ENCODE assay signal across 12 cellular contexts in the genomic region with DNA sequence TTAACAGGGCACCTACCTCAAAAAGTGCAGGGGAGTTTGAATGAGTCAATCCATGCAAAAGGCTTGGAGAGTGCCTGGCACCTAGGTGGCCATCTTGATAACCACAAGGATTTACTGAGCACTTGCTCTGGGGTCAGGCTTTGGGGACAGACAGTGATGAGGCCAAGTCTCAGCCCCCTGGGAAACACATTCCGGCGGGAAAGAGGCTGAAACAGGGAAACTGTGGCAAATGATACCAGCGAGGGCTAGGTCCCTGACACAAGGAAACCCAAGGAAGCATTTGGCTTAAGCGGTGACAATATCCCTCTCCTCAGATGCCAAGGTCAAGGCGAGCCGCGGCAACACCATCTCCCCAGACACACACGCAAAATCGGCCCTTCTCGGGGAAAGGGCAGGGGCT. TPM values are rescaled to one million over a fixed set of nuclear protein-coding genes. Genes with fewer than 3 reads are reported as not detected.
DNase-seq lines count a peak whose midpoint lies in the region; ATAC-seq, FAIRE-seq and TF ChIP-seq lines count a peak whose summit lies in the region.
"Had no signal": no experiment of that assay in that cellular context is flagged by ENCODE, and none has a peak within 500 bp of the region (broad histone marks: within the 10 kb centered on the region; RNA-seq: fewer than 3 reads in every experiment).

No MANE protein-coding gene starts in this region.

- H3K27ac ChIP-seq in A549 (no peak overlapping the region), heart right ventricle (peak overlapping the region in 7 of 10 donors; percentile 35 to 82 (median 67))

- H3K36me3 ChIP-seq in heart right ventricle = no peaks in the 10 kb centered on the region

- 65% methylated on average over 6 of the region's 10 CpGs for WGBS in A549 (ENCODE audit: missing lambda C conversion rate)
- 3 to 8% methylated on average over 10 of the region's 10 CpGs for whole genome bisulfite sequencing in heart right ventricle, 2 donors

- no peak for TF ChIP-seq CTCF in A549 (IDR thresholded peaks at IDR 0.05)
- no peak for TF ChIP-seq CTCF in heart right ventricle (IDR thresholded peaks at IDR 0.05)
- TF ChIP-seq CTCF in progenitor cell of endocrine pancreas (IDR thresholded peaks at IDR 0.05; ENCODE audit: unreplicated experiment) = no peak

- CTCF ChIA-PET in A549 (lab: Yijun Ruan, JAX) = no interaction called here
- CTCF ChIA-PET in T-cell (lab: Charles Lee) = no interaction called here

- TF ChIP-seq POLR2A in A549 (IDR thresholded peaks at IDR 0.05; ENCODE audit: low read length) = no peak

- ATAC-seq in A549 (no peak), SK-N-SH treated with all-trans-retinoic acid at 6 μM for 48 hours (peak; percentile 13), heart right ventricle (peak in 6 of 8 donors; percentile 1 to 28 (median 14)), T-cell (replicated peaks in 1 of 4) (no peak), GM21526 (IDR thresholded peaks at IDR 0.05; ENCODE audit: low FRiP score, unreplicated experiment) (no peak), HG02642 (IDR thresholded peaks at IDR 0.05; ENCODE audit: poor library complexity, unreplicated experiment) (no peak)

- H3K27ac Mint-ChIP-seq in progenitor cell of endocrine pancreas = no peak overlapping the region
- no peak overlapping the region for H3K27ac Mint-ChIP-seq in T-cell

- FAIRE-seq in A549 (lab: Jason Lieb, UNC) = no peak

- no peak for TF ChIP-seq EP300 in A549 (IDR thresholded peaks at IDR 0.05)

- H3K9me3 Mint-ChIP-seq in progenitor cell of endocrine pancreas (ENCODE audit: low read depth) (no peaks in the 10 kb centered on the region), T-cell (peaks cover 0 to 4% (median 3%) of the 10 kb centered on the region in 3 donors)

- H3K9me3 ChIP-seq in A549 (no peaks in the 10 kb centered on the region), heart right ventricle (no peaks in the 10 kb centered on the region)

- no peak for DNase-seq in A549 (ENCODE audit: low read depth in 1 of 2, low spot score in 1 of 2)
- DNase-seq in heart right ventricle = no peak
- DNase-seq in progenitor cell of endocrine pancreas (ENCODE audit: low spot score, unreplicated experiment) = no peak
- DNase-seq in T-cell = no peak
- no peak for DNase-seq in NCI-H446 treated with DMSO at 0.1 percent for 48 hours (lab: John Stamatoyannopoulos, UW)
- DNase-seq: KG1, kidney glomerular epithelial cell, T-helper 9 cell had no signal

- H3K4me3 Mint-ChIP-seq in progenitor cell of endocrine pancreas (ENCODE audit: low read depth) (peak overlapping the region; percentile 80), T-cell (no peak overlapping the region)

- peaks cover 6% of the 10 kb centered on the region; the same call in 1 of the 3 replicates for H3K4me1 ChIP-seq in A549
- H3K4me1 ChIP-seq in heart right ventricle = peaks cover 0 to 37% (median 6%) of the 10 kb centered on the region in 9 donors

- peak overlapping the region; percentile 94 for H3K4me2 ChIP-seq in A549

- H3K4me3 ChIP-seq in A549 (no peak overlapping the region; the same call in 2 of the 3 replicates), heart right ventricle (peak overlapping the region in 9 of 10 donors; percentile 59 to 85 (median 69))

- peaks cover 9% of the 10 kb centered on the region for H3K4me1 Mint-ChIP-seq in progenitor cell of endocrine pancreas (ENCODE audit: low read depth)
- peaks cover 2 to 7% (median 5%) of the 10 kb centered on the region in 3 donors for H3K4me1 Mint-ChIP-seq in T-cell

- no peak for TF ChIP-seq RAD21 in A549 (conservative IDR thresholded peaks at IDR 0.05 in 1 of 2, IDR thresholded peaks at IDR 0.05 in 1 of 2)

- POLR2A ChIA-PET in A549 (lab: Yijun Ruan, JAX) = no interaction called here
- POLR2A ChIA-PET in T-cell (lab: Charles Lee) = no interaction called here

- peaks cover 0 to 60% (median 4%) of the 10 kb centered on the region in 7 donors for H3K27me3 ChIP-seq in heart right ventricle

- H3K36me3 Mint-ChIP-seq in progenitor cell of endocrine pancreas (ENCODE audit: insufficient read depth) (no peaks in the 10 kb centered on the region), T-cell (no peaks in the 10 kb centered on the region)

- peaks cover 62% of the 10 kb centered on the region for H3K27me3 Mint-ChIP-seq in progenitor cell of endocrine pancreas
- peaks cover 41 to 48% of the 10 kb centered on the region in 2 donors for H3K27me3 Mint-ChIP-seq in T-cell

- intact Hi-C loops in heart right ventricle (cut with DNase I) = loop anchor here in 5 of 10 donors (5.0 to 10.0 kb wide), 5 partner anchors 100 to 258 kb away; no protein-coding TSS in a partner anchor

TF ChIP-seq in A549, 52 proteins besides CTCF, POLR2A, EP300 and RAD21:
- no peak for TF ChIP-seq FOSL2 (IDR thresholded peaks at IDR 0.05)
- TF ChIP-seq FOSL2 (CRISPR knock-in tag; IDR thresholded peaks at IDR 0.05) = no peak
- TF ChIP-seq RARB (CRISPR knock-in tag; IDR thresholded peaks at IDR 0.05) = no peak
- TF ChIP-seq KDM5A (IDR thresholded peaks at IDR 0.05) = no peak
- TF ChIP-seq ESRRA (IDR thresholded peaks at IDR 0.05; ENCODE audit: borderline replicate concordance, low read length) = no peak
- no peak for TF ChIP-seq HDAC2 (IDR thresholded peaks at IDR 0.05)
- no peak for TF ChIP-seq NPAS2 (CRISPR knock-in tag; IDR thresholded peaks at IDR 0.05; ENCODE audit: borderline replicate concordance)
- TF ChIP-seq KDM1A (IDR thresholded peaks at IDR 0.05; ENCODE audit: low read depth) = no peak
TF ChIP-seq in A549: peak in this region for 0.

TF ChIP-seq in SK-N-SH treated with all-trans-retinoic acid at 6 μM for 48 hours, 23 proteins besides CTCF, POLR2A, EP300 and RAD21 (continues in another document):
- no peak for TF ChIP-seq ZC3H10 (CRISPR knock-in tag; IDR thresholded peaks at IDR 0.05)
- TF ChIP-seq, protein P1, sequence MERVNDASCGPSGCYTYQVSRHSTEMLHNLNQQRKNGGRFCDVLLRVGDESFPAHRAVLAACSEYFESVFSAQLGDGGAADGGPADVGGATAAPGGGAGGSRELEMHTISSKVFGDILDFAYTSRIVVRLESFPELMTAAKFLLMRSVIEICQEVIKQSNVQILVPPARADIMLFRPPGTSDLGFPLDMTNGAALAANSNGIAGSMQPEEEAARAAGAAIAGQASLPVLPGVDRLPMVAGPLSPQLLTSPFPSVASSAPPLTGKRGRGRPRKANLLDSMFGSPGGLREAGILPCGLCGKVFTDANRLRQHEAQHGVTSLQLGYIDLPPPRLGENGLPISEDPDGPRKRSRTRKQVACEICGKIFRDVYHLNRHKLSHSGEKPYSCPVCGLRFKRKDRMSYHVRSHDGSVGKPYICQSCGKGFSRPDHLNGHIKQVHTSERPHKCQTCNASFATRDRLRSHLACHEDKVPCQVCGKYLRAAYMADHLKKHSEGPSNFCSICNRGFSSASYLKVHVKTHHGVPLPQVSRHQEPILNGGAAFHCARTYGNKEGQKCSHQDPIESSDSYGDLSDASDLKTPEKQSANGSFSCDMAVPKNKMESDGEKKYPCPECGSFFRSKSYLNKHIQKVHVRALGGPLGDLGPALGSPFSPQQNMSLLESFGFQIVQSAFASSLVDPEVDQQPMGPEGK (CRISPR knock-in tag; IDR thresholded peaks at IDR 0.05; ENCODE audit: borderline replicate concordance) = no peak
- TF ChIP-seq BACH2 (CRISPR knock-in tag; IDR thresholded peaks at IDR 0.05; ENCODE audit: borderline replicate concordance) = no peak
- TF ChIP-seq CSDC2 (CRISPR knock-in tag; IDR thresholded peaks at IDR 0.05) = no peak
- TF ChIP-seq, protein P2, sequence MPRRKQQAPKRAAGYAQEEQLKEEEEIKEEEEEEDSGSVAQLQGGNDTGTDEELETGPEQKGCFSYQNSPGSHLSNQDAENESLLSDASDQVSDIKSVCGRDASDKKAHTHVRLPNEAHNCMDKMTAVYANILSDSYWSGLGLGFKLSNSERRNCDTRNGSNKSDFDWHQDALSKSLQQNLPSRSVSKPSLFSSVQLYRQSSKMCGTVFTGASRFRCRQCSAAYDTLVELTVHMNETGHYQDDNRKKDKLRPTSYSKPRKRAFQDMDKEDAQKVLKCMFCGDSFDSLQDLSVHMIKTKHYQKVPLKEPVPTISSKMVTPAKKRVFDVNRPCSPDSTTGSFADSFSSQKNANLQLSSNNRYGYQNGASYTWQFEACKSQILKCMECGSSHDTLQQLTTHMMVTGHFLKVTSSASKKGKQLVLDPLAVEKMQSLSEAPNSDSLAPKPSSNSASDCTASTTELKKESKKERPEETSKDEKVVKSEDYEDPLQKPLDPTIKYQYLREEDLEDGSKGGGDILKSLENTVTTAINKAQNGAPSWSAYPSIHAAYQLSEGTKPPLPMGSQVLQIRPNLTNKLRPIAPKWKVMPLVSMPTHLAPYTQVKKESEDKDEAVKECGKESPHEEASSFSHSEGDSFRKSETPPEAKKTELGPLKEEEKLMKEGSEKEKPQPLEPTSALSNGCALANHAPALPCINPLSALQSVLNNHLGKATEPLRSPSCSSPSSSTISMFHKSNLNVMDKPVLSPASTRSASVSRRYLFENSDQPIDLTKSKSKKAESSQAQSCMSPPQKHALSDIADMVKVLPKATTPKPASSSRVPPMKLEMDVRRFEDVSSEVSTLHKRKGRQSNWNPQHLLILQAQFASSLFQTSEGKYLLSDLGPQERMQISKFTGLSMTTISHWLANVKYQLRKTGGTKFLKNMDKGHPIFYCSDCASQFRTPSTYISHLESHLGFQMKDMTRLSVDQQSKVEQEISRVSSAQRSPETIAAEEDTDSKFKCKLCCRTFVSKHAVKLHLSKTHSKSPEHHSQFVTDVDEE (CRISPR knock-in tag; IDR thresholded peaks at IDR 0.05) = no peak
- TF ChIP-seq SNAI2 (CRISPR knock-in tag; IDR thresholded peaks at IDR 0.05) = no peak
- no peak for TF ChIP-seq ZFP30 (CRISPR knock-in tag; IDR thresholded peaks at IDR 0.05)
- no peak for TF ChIP-seq ZFP3 (CRISPR knock-in tag; IDR thresholded peaks at IDR 0.05)
- no peak for TF ChIP-seq PPARA (CRISPR knock-in tag; IDR thresholded peaks at IDR 0.05; ENCODE audit: borderline replicate concordance)

RNA-seq across cellular contexts. Expression of a gene that starts 0.5 kb away (rescaled TPM):
- polyA plus RNA-seq in A549 (2011; rRNA removed) (not detected in 2 replicates), A549 (2017; fragmentation: RNase III; extraction: RNeasy Plus Mini Kit Qiagen cat#74134 plus additional on column Dnase treatment) (not detected in 3 replicates), heart right ventricle (1 to 10 TPM; 2.3 to 3.2 TPM)
- not detected in 2 replicates for polyA plus RNA-seq in A549 (2012; cell fraction: cytosol; rRNA removed)
- not detected in 2 replicates for polyA plus RNA-seq in A549 (2012; cell fraction: nucleus; rRNA removed)
- polyA minus RNA-seq in A549 (2011; rRNA and poly(A)+ RNA removed) = not detected in 2 replicates
- total RNA-seq in heart right ventricle (10 to 100 TPM in 5 of 10 donors, 1 to 10 TPM in 4, under 1 TPM in 1; 0.51 to 21.1 (median 9.6) TPM), progenitor cell of endocrine pancreas (0.24 and 0.33 TPM in 2 replicates), T-cell (not detected)
- total RNA-seq: dermis microvascular lymphatic vessel endothelial cell had no signal

Comparison
In these comparisons a context has a peak if more than half of its experiments do, and no peak if none do; other contexts are left out.
1. ATAC-seq: peak in SK-N-SH treated with all-trans-retinoic acid at 6 μM for 48 hours (single experiment) and heart right ventricle (6 of 8); none in A549 (0 of 2), T-cell (0 of 4), GM21526 (single experiment) and HG02642 (single experiment).
2. H3K27ac ChIP-seq: peak in heart right ventricle (7 of 10); none in A549 (0 of 2).